In genomic region chr19:5407356-5407755, GRCh38 we compare ENCODE assay signal across 1 cellular context.
TF ChIP-seq lines count a peak whose summit lies in the region.

No MANE protein-coding gene starts in this region.

TF ChIP-seq in HepG2, 621 proteins besides CTCF, POLR2A, EP300 and RAD21:
- TF ChIP-seq SNAPC5 (CRISPR knock-in tag; IDR thresholded peaks at IDR 0.05; ENCODE audit: borderline replicate concordance): no peak
- TF ChIP-seq NFYC (CRISPR knock-in tag; IDR thresholded peaks at IDR 0.05): peak; percentile 77
- TF ChIP-seq ZNF251 (CRISPR knock-in tag; IDR thresholded peaks at IDR 0.05): no peak
- TF ChIP-seq IRF2 (CRISPR knock-in tag; IDR thresholded peaks at IDR 0.05): no peak
- TF ChIP-seq DBP (CRISPR knock-in tag; IDR thresholded peaks at IDR 0.05; ENCODE audit: not compliant biosample characterization): no peak
- TF ChIP-seq ZNF747 (CRISPR knock-in tag; IDR thresholded peaks at IDR 0.05; ENCODE audit: borderline replicate concordance): no peak
- peak; percentile 84 for TF ChIP-seq ZNF143 (CRISPR knock-in tag; IDR thresholded peaks at IDR 0.05)
- TF ChIP-seq ZNF563 (CRISPR knock-in tag; IDR thresholded peaks at IDR 0.05): no peak
- no peak for TF ChIP-seq ZNF280D (CRISPR knock-in tag; IDR thresholded peaks at IDR 0.05)
- TF ChIP-seq PRMT3 (CRISPR knock-in tag; IDR thresholded peaks at IDR 0.05; ENCODE audit: borderline replicate concordance, low read depth): no peak
- no peak for TF ChIP-seq BATF2 (CRISPR knock-in tag; IDR thresholded peaks at IDR 0.05)
- TF ChIP-seq PCBP2 (optimal IDR thresholded peaks at IDR 0.05; ENCODE audit: low read depth, low read length, poor library complexity, severe bottlenecking): no peak
- TF ChIP-seq ATF6 (CRISPR knock-in tag; conservative IDR thresholded peaks at IDR 0.05): no peak
- peak; percentile 93 for TF ChIP-seq THAP11 (CRISPR knock-in tag; IDR thresholded peaks at IDR 0.05)
- no peak for TF ChIP-seq MTF1 (CRISPR knock-in tag; IDR thresholded peaks at IDR 0.05)
- TF ChIP-seq ZNF644 (CRISPR knock-in tag; IDR thresholded peaks at IDR 0.05; ENCODE audit: low read depth): no peak
- TF ChIP-seq XRCC5 (optimal IDR thresholded peaks at IDR 0.05; ENCODE audit: low read length): no peak
- no peak for TF ChIP-seq ZBTB26 (CRISPR knock-in tag; IDR thresholded peaks at IDR 0.05; ENCODE audit: borderline replicate concordance)
- TF ChIP-seq CSRNP1 (CRISPR knock-in tag; IDR thresholded peaks at IDR 0.05): no peak
- TF ChIP-seq HOXA5 (CRISPR knock-in tag; IDR thresholded peaks at IDR 0.05): no peak
- TF ChIP-seq NFYB (CRISPR knock-in tag; IDR thresholded peaks at IDR 0.05): peak; percentile 81
